16 cellular contexts compared by ENCODE assay signal in the genomic region with DNA sequence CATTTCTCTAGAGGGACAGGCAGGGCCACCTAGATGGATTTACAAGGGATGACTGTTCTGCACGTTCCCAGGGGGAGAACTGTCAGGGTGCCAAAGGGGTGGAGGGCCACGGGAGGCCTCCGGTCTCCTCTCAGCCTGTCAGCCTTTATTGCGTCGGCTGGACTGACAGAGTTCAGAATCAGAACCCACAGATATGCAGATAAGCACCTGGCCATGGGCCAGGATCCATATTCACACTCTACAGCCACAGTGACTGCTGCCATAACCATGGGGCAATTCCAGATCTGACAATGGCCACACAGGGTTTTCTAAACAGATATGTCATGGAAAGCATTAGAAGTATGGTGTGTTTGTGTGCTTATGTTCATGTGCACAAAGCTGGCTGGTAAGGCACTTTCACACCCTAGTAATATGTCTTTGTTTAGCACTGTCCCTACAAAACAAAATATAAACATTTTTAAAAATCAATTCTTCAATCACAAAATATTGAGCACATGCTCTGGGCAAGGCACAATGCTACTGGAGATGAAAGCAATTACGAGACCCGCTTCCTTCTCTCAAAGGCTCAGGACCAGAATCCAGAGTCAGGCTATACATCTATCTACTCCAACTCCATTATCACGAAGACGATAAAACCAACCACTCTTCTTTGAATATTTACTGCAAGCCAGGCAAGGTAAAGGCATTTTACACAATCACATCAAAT. TPM values are rescaled to one million over a fixed set of nuclear protein-coding genes. Genes with fewer than 3 reads are reported as not detected.
DNase-seq lines count a peak whose midpoint lies in the region; ATAC-seq and TF ChIP-seq lines count a peak whose summit lies in the region.
"Had no signal": no experiment of that assay in that cellular context is flagged by ENCODE, and none has a peak within 500 bp of the region (broad histone marks: within the 10 kb centered on the region; RNA-seq: fewer than 3 reads in every experiment).

No MANE protein-coding gene starts in this region.

- no TSS peak for BruUV-seq in Caco-2 (replicated peaks; lab: Mats Ljungman, UMichigan)

- H3K27me3 ChIP-seq in BLaER1 (no peaks in the 10 kb centered on the region), OCI-LY3 (ENCODE audit: low read depth, low read length) (no peaks in the 10 kb centered on the region), brain microvascular endothelial cell (replicated peaks) (no peaks in the 10 kb centered on the region), Caco-2 (replicated peaks; ENCODE audit: control insufficient read depth, insufficient read depth, low read length) (no peaks in the 10 kb centered on the region)
- H3K27me3 ChIP-seq: tibial nerve had no signal

- H3K4me2 ChIP-seq in BLaER1 (peak overlapping the region; percentile 62), OCI-LY3 (ENCODE audit: low read length) (peak overlapping the region; percentile 76)

- H3K9me3 ChIP-seq in BLaER1: no peaks in the 10 kb centered on the region
- no peaks in the 10 kb centered on the region for H3K9me3 ChIP-seq in OCI-LY3 (ENCODE audit: insufficient read depth, low read length)
- H3K9me3 ChIP-seq in Caco-2: no peaks in the 10 kb centered on the region
- H3K9me3 ChIP-seq: tibial nerve had no signal

- peaks cover 78% of the 10 kb centered on the region for H3K79me2 ChIP-seq in OCI-LY3 (ENCODE audit: low read length)

- no peaks in the 10 kb centered on the region for H3K27me3 Mint-ChIP-seq in Caco-2 (ENCODE audit: insufficient read depth, unreplicated experiment)
- no peaks in the 10 kb centered on the region for H3K27me3 Mint-ChIP-seq in natural killer cell (ENCODE audit: low read depth in 2 of 2)
- H3K27me3 Mint-ChIP-seq: central memory CD8-positive, alpha-beta T cell had no signal

- DNase-seq in brain microvascular endothelial cell: peak; percentile 97
- peak; percentile 41 to 51 for DNase-seq in lung microvascular endothelial cell (ENCODE audit: low read depth in 2 of 2)
- DNase-seq in Caco-2: no peak
- DNase-seq in natural killer cell: no peak
- DNase-seq: activated naive CD4-positive, alpha-beta T cell treated with anti-CD3 and anti-CD28 coated beads for 36 hours; mammary epithelial cell; NCI-H1436; NCI-H526; SIG-M5 had no signal

- H3K4me3 ChIP-seq in BLaER1 (no peak overlapping the region), OCI-LY3 (ENCODE audit: low read length) (peak overlapping the region; percentile 53), brain microvascular endothelial cell (ENCODE audit: low read depth, low read length) (no peak overlapping the region), Caco-2 (ENCODE audit: low read depth, low read length) (no peak overlapping the region)
- H3K4me3 ChIP-seq: tibial nerve had no signal

- no peak overlapping the region for H3K4me3 Mint-ChIP-seq in Caco-2 (ENCODE audit: unreplicated experiment)
- no peak overlapping the region for H3K4me3 Mint-ChIP-seq in natural killer cell
- H3K4me3 Mint-ChIP-seq: activated naive CD4-positive, alpha-beta T cell treated with anti-CD3 and anti-CD28 coated beads for 36 hours; central memory CD8-positive, alpha-beta T cell had no signal

- intact Hi-C loops in Caco-2 (cut with micrococcal nuclease; ENCODE audit: unreplicated experiment): no loop called here
- intact Hi-C loops in natural killer cell (cut with micrococcal nuclease): no loop called here

- no peak overlapping the region for H3K9ac ChIP-seq in BLaER1
- peak overlapping the region; percentile 61 for H3K9ac ChIP-seq in OCI-LY3 (ENCODE audit: low read length)
- H3K9ac ChIP-seq: parathyroid adenoma had no signal

- peaks cover 45% of the 10 kb centered on the region for H3K36me3 ChIP-seq in BLaER1
- peaks cover 3% of the 10 kb centered on the region for H3K36me3 ChIP-seq in OCI-LY3 (replicated peaks; ENCODE audit: low read depth, low read length)
- H3K36me3 ChIP-seq in brain microvascular endothelial cell (replicated peaks): peaks cover 22% of the 10 kb centered on the region
- H3K36me3 ChIP-seq in Caco-2 (ENCODE audit: control insufficient read depth, insufficient read depth, low read length): no peaks in the 10 kb centered on the region
- H3K36me3 ChIP-seq: tibial nerve had no signal

- no peak for ATAC-seq in GM21619 (IDR thresholded peaks at IDR 0.05; ENCODE audit: unreplicated experiment)
- ATAC-seq in esophagus mucosa: no peak
- no peak for ATAC-seq in natural killer cell

- TF ChIP-seq CTCF in OCI-LY3 (IDR thresholded peaks at IDR 0.05; ENCODE audit: low read depth, low read length) (no peak), brain microvascular endothelial cell (IDR thresholded peaks at IDR 0.05; ENCODE audit: low read depth, low read length, missing control alignments) (no peak), Caco-2 (IDR thresholded peaks at IDR 0.05; ENCODE audit: insufficient read depth in 1 of 2, low read depth in 1 of 2, low read length in 1 of 2, severe bottlenecking in 1 of 2, unreplicated experiment in 1 of 2) (no peak), natural killer cell (IDR thresholded peaks at IDR 0.05) (no peak)

- H3K27ac Mint-ChIP-seq in Caco-2 (ENCODE audit: unreplicated experiment): no peak overlapping the region
- no peak overlapping the region for H3K27ac Mint-ChIP-seq in natural killer cell
- H3K27ac Mint-ChIP-seq: activated naive CD4-positive, alpha-beta T cell treated with anti-CD3 and anti-CD28 coated beads for 36 hours had no signal

- H3K9me3 Mint-ChIP-seq in Caco-2 (ENCODE audit: unreplicated experiment) (no peaks in the 10 kb centered on the region), natural killer cell (no peaks in the 10 kb centered on the region)
- H3K9me3 Mint-ChIP-seq: activated naive CD4-positive, alpha-beta T cell treated with anti-CD3 and anti-CD28 coated beads for 36 hours; central memory CD8-positive, alpha-beta T cell had no signal

- H3K4me1 Mint-ChIP-seq in Caco-2 (ENCODE audit: low read depth, unreplicated experiment) (peaks cover 58% of the 10 kb centered on the region), natural killer cell (peaks cover 74 to 88% of the 10 kb centered on the region in 2 donors)

- no peaks in the 10 kb centered on the region for H3K36me3 Mint-ChIP-seq in Caco-2 (ENCODE audit: insufficient read depth, unreplicated experiment)
- H3K36me3 Mint-ChIP-seq in natural killer cell: no peaks in the 10 kb centered on the region

- H3K27ac ChIP-seq in BLaER1 (no peak overlapping the region), OCI-LY3 (ENCODE audit: low read length) (peak overlapping the region; percentile 86), brain microvascular endothelial cell (peak overlapping the region; percentile 84)
- H3K27ac ChIP-seq: parathyroid adenoma had no signal

- POLR2A ChIA-PET in Caco-2 (lab: Charles Lee): no interaction called here

- CTCF ChIA-PET in Caco-2 (lab: Charles Lee): no interaction called here

- H3K4me1 ChIP-seq in BLaER1 (peaks cover 97% of the 10 kb centered on the region), OCI-LY3 (ENCODE audit: low read length) (peaks cover 98% of the 10 kb centered on the region), Caco-2 (peaks cover 51% of the 10 kb centered on the region)

- no peak overlapping the region for H2AFZ ChIP-seq in OCI-LY3 (ENCODE audit: low read depth, low read length)
- H2AFZ ChIP-seq: parathyroid adenoma had no signal

- in situ Hi-C loops in brain microvascular endothelial cell (cut with HindIII; ENCODE audit: low pct_ligation_motif_present, low sequenced_read_pairs): no loop called here

- peaks cover 86% of the 10 kb centered on the region for H4K20me1 ChIP-seq in BLaER1
- no peaks in the 10 kb centered on the region for H4K20me1 ChIP-seq in OCI-LY3 (ENCODE audit: insufficient read depth, low read length)

RNA-seq across cellular contexts. Expression of gene TRAM2, which starts 29.1 kb away (rescaled TPM):
- total RNA-seq in lung microvascular endothelial cell (14.3 and 17.7 TPM in 2 replicates), esophagus mucosa (3.5 TPM), Caco-2 (2022) (63.8 and 71.6 TPM in 2 replicates), natural killer cell (10 to 100 TPM; 16.2 to 20.0 (median 19.2) TPM)

Comparison
In these comparisons a context has a peak if more than half of its experiments do, and no peak if none do; other contexts are left out.
1. DNase-seq: peak in brain microvascular endothelial cell (single experiment) and lung microvascular endothelial cell (2 of 2); none in Caco-2 (0 of 2) and natural killer cell (single experiment).